In genomic region chr15:23854535-23855252, GRCh38 we compare ENCODE assay signal across 22 cellular contexts.
DNase-seq lines count a peak whose midpoint lies in the region; ATAC-seq and TF ChIP-seq lines count a peak whose summit lies in the region.
"Had no signal": no experiment of that assay in that cellular context is flagged by ENCODE, and none has a peak within 500 bp of the region (broad histone marks: within the 10 kb centered on the region; RNA-seq: fewer than 3 reads in every experiment).

No MANE protein-coding gene starts in this region.

- H3K36me3 ChIP-seq in KMS-11 (ENCODE audit: insufficient read depth) (no peaks in the 10 kb centered on the region), endodermal cell (ENCODE audit: control insufficient read depth, insufficient read depth, low read length) (no peaks in the 10 kb centered on the region), neuronal stem cell (replicated peaks in 1 of 2; ENCODE audit: control insufficient read depth in 2 of 2, insufficient read depth in 2 of 2, low read length in 2 of 2) (no peaks in the 10 kb centered on the region)
- H3K36me3 ChIP-seq: neutrophil, sigmoid colon had no signal

- H2BK15ac ChIP-seq in neuronal stem cell (ENCODE audit: low read length): no peak overlapping the region

- H3K79me1 ChIP-seq in neuronal stem cell (ENCODE audit: low read depth, low read length): no peaks in the 10 kb centered on the region

- H3K4me2 ChIP-seq in KMS-11 (peak overlapping the region; percentile 13; the same call in 1 of the 2 replicates), neuronal stem cell (ENCODE audit: insufficient read depth, low read length, poor library complexity, severe bottlenecking) (no peak overlapping the region)

- TF ChIP-seq CTCF in KMS-11 (conservative IDR thresholded peaks at IDR 0.05; ENCODE audit: low read depth, low read length) (no peak), endodermal cell (conservative IDR thresholded peaks at IDR 0.05) (no peak)

- 40 to 61% methylated on average over 1 to 5 of the region's 5 CpGs for WGBS in endodermal cell (ENCODE audit: insufficient coverage in 1 of 2, insufficient read length in 1 of 2), 2 experiments
- WGBS in neuronal stem cell (ENCODE audit: extremely low coverage in 2 of 2, insufficient read length in 2 of 2, insufficient replicate concordance in 1 of 2), 2 donors: no CpG with 5 or more reads among the region's 5 CpGs

- H2BK12ac ChIP-seq in neuronal stem cell (ENCODE audit: low read length): no peak overlapping the region

- H3K27ac ChIP-seq in KMS-11 (no peak overlapping the region; the same call in 1 of the 2 replicates), endodermal cell (ENCODE audit: low read depth, low read length) (peak overlapping the region; percentile 40), neuronal stem cell (replicated peaks; ENCODE audit: low read length) (peak overlapping the region; percentile 40)
- H3K27ac ChIP-seq: neutrophil, sigmoid colon had no signal

- H3K18ac ChIP-seq in neuronal stem cell (ENCODE audit: low read length): no peak overlapping the region

- ATAC-seq in HG02885 (IDR thresholded peaks at IDR 0.05; ENCODE audit: poor library complexity, unreplicated experiment) (no peak), left cardiac atrium (no peak)
- ATAC-seq: stimulated activated naive B cell treated with anti-CD40 and anti-IgM and Interleukin-4, amounts not matched to agents 10 μg/mL and 1 μg/mL and 100 μg/mL, for 72 hours had no signal

- no peak overlapping the region for H2BK120ac ChIP-seq in neuronal stem cell (ENCODE audit: low read depth, low read length)

- no peak overlapping the region for H3K4me3 Mint-ChIP-seq in endodermal cell
- H3K4me3 Mint-ChIP-seq: activated naive CD4-positive, alpha-beta T cell treated with anti-CD3 and anti-CD28 coated beads, Interleukin-2, amount 10 ng/mL, durations not matched to agents 7 days and 5 days; CD4-positive, alpha-beta T cell; stimulated activated naive B cell treated with anti-CD40 and anti-IgM and Interleukin-4, amounts not matched to agents 10 μg/mL and 1 μg/mL and 100 μg/mL, for 72 hours had no signal

- DNase-seq in NCI-H2227 treated with DMSO at 0.1 percent for 48 hours (lab: John Stamatoyannopoulos, UW) (peak; percentile 16), endodermal cell (peak; percentile 55), neuronal stem cell (ENCODE audit: low spot score) (no peak), left cardiac atrium (no peak), G401 (ENCODE audit: low spot score) (no peak)
- DNase-seq: activated CD4-positive, alpha-beta T cell treated with anti-CD3 and anti-CD28 coated beads, Interleukin-2, amount 50 U/mL, for 48 hours; activated CD4-positive, CD25-positive, alpha-beta regulatory T cell; activated naive CD4-positive, alpha-beta T cell treated with anti-CD3 and anti-CD28 coated beads, Interleukin-2, amount 10 ng/mL, durations not matched to agents 7 days and 5 days; amniotic stem cell; CD4-positive, alpha-beta T cell; effector CD4-positive, alpha-beta T cell; kidney glomerular epithelial cell; NCI-H1105; NCI-H2081; SIG-M5; sigmoid colon; stimulated activated CD4-positive, alpha-beta T cell treated with anti-CD3 and anti-CD28 coated beads, Interleukin-15, amount 100 ng/mL, for 24 hours; stimulated activated naive B cell treated with anti-CD40 and anti-IgM and Interleukin-4, amounts not matched to agents 10 μg/mL and 1 μg/mL and 100 μg/mL, for 72 hours had no signal

- no peaks in the 10 kb centered on the region for H3K36me3 Mint-ChIP-seq in endodermal cell (ENCODE audit: low read depth)
- H3K36me3 Mint-ChIP-seq: activated naive CD4-positive, alpha-beta T cell treated with anti-CD3 and anti-CD28 coated beads, Interleukin-2, amount 10 ng/mL, durations not matched to agents 7 days and 5 days; stimulated activated naive B cell treated with anti-CD40 and anti-IgM and Interleukin-4, amounts not matched to agents 10 μg/mL and 1 μg/mL and 100 μg/mL, for 72 hours had no signal

- H3K27ac Mint-ChIP-seq in endodermal cell: no peak overlapping the region
- H3K27ac Mint-ChIP-seq: activated naive CD4-positive, alpha-beta T cell treated with anti-CD3 and anti-CD28 coated beads, Interleukin-2, amount 10 ng/mL, durations not matched to agents 7 days and 5 days; CD4-positive, alpha-beta T cell; progenitor cell of endocrine pancreas; stimulated activated naive B cell treated with anti-CD40 and anti-IgM and Interleukin-4, amounts not matched to agents 10 μg/mL and 1 μg/mL and 100 μg/mL, for 72 hours had no signal

- H3K4me3 ChIP-seq in KMS-11 (IDR thresholded peaks at IDR 0.05; ENCODE audit: insufficient read depth, low read depth, low read length) (no peak overlapping the region), endodermal cell (ENCODE audit: low read length) (no peak overlapping the region), neuronal stem cell (ENCODE audit: low read length in 2 of 2) (peak overlapping the region in 1 of 2 donors; percentile 12)
- H3K4me3 ChIP-seq: sigmoid colon had no signal

- H2AFZ ChIP-seq in KMS-11 (ENCODE audit: low read depth) (no peak overlapping the region), neuronal stem cell (ENCODE audit: low read length) (peak overlapping the region; percentile 42)

- H3K9ac ChIP-seq in KMS-11 (no peak overlapping the region), endodermal cell (ENCODE audit: extremely low read depth, low read length, poor library complexity, severe bottlenecking) (no peak overlapping the region), neuronal stem cell (ENCODE audit: low read depth, low read length, poor library complexity) (no peak overlapping the region)

- peaks cover 21% of the 10 kb centered on the region for H3K9me3 ChIP-seq in endodermal cell (ENCODE audit: control insufficient read depth, low read length)
- H3K9me3 ChIP-seq in neuronal stem cell (replicated peaks in 1 of 2; ENCODE audit: control insufficient read depth in 2 of 2, insufficient read depth in 1 of 2, low read depth in 1 of 2, low read length in 2 of 2): peaks cover 0 to 16% of the 10 kb centered on the region in 2 donors
- H3K9me3 ChIP-seq: neutrophil had no signal

- H3K9me3 Mint-ChIP-seq in endodermal cell: peaks cover 55% of the 10 kb centered on the region
- H3K9me3 Mint-ChIP-seq: CD4-positive, alpha-beta T cell had no signal

- no peaks in the 10 kb centered on the region for H3K27me3 Mint-ChIP-seq in endodermal cell (ENCODE audit: insufficient read depth)
- H3K27me3 Mint-ChIP-seq: CD4-positive, alpha-beta T cell; progenitor cell of endocrine pancreas had no signal

- H4K8ac ChIP-seq in neuronal stem cell (ENCODE audit: low read depth, low read length): no peak overlapping the region

- in situ Hi-C loops in G401 (cut with HindIII; ENCODE audit: low sequenced_read_pairs): no loop called here

- H3K4me1 Mint-ChIP-seq in endodermal cell: peaks cover 11% of the 10 kb centered on the region
- H3K4me1 Mint-ChIP-seq: activated naive CD4-positive, alpha-beta T cell treated with anti-CD3 and anti-CD28 coated beads, Interleukin-2, amount 10 ng/mL, durations not matched to agents 7 days and 5 days; stimulated activated naive B cell treated with anti-CD40 and anti-IgM and Interleukin-4, amounts not matched to agents 10 μg/mL and 1 μg/mL and 100 μg/mL, for 72 hours had no signal

- no peak overlapping the region for H2BK5ac ChIP-seq in neuronal stem cell (ENCODE audit: low read length)

- no peaks in the 10 kb centered on the region for H3K79me2 ChIP-seq in KMS-11 (ENCODE audit: insufficient read depth, low read depth)

- no peaks in the 10 kb centered on the region for H3K27me3 ChIP-seq in KMS-11 (ENCODE audit: insufficient read depth, low read depth)
- no peaks in the 10 kb centered on the region for H3K27me3 ChIP-seq in endodermal cell (ENCODE audit: control insufficient read depth, insufficient read depth, low read length, poor library complexity, severe bottlenecking)
- H3K27me3 ChIP-seq in neuronal stem cell (ENCODE audit: control insufficient read depth in 3 of 3, insufficient read depth in 3 of 3, low read depth in 1 of 3, low read length in 3 of 3): no peaks in the 10 kb centered on the region
- H3K27me3 ChIP-seq: neutrophil, sigmoid colon had no signal

- no peak overlapping the region for H3K14ac ChIP-seq in neuronal stem cell (ENCODE audit: low read length)

- H3K4ac ChIP-seq in neuronal stem cell (ENCODE audit: low read length): no peak overlapping the region

- H2AK5ac ChIP-seq in neuronal stem cell (ENCODE audit: low read depth, low read length): no peak overlapping the region

- H3K4me1 ChIP-seq in KMS-11 (ENCODE audit: low read depth, poor library complexity, severe bottlenecking): peaks cover 24% of the 10 kb centered on the region
- no peaks in the 10 kb centered on the region for H3K4me1 ChIP-seq in endodermal cell (ENCODE audit: control insufficient read depth, insufficient read depth, low read length)
- peaks cover 12 to 34% of the 10 kb centered on the region in 2 donors for H3K4me1 ChIP-seq in neuronal stem cell (ENCODE audit: control insufficient read depth in 2 of 2, insufficient read depth in 1 of 2, low read depth in 1 of 2, low read length in 2 of 2)
- H3K4me1 ChIP-seq: sigmoid colon had no signal

- intact Hi-C loops in left cardiac atrium (cut with DNase I): loop anchor here in 1 of 2 donors (5.0 kb wide), 1 partner anchor 207 kb away; the partner anchor contains the start of gene MAGEL2

- no peak overlapping the region for H3K23ac ChIP-seq in neuronal stem cell (ENCODE audit: low read depth, low read length, poor library complexity)

- H4K91ac ChIP-seq in neuronal stem cell (ENCODE audit: low read depth, low read length, poor library complexity): no peak overlapping the region

- no peaks in the 10 kb centered on the region for H4K20me1 ChIP-seq in KMS-11 (ENCODE audit: insufficient read depth)

Comparison
In these comparisons a context has a peak if more than half of its experiments do, and no peak if none do; other contexts are left out.
1. DNase-seq: peak in NCI-H2227 treated with DMSO at 0.1 percent for 48 hours (single experiment) and endodermal cell (single experiment); none in neuronal stem cell (single experiment), left cardiac atrium (single experiment) and G401 (single experiment).